In genomic region chr20:31674895-31675827, GRCh38 we compare ENCODE assay signal across 1 cellular context.
TF ChIP-seq lines count a peak whose summit lies in the region.

No MANE protein-coding gene starts in this region.

TF ChIP-seq in K562, 482 proteins besides CTCF, POLR2A, EP300 and RAD21 (continued from another document and continues in another):
- TF ChIP-seq PHF21A (IDR thresholded peaks at IDR 0.05; ENCODE audit: borderline replicate concordance, low read depth) (no peak), ZHX1 (conservative IDR thresholded peaks at IDR 0.05; ENCODE audit: low read length) (no peak), RFX7 (CRISPR knock-in tag; IDR thresholded peaks at IDR 0.05) (no peak), POU5F1 (IDR thresholded peaks at IDR 0.05; ENCODE audit: borderline replicate concordance, low read depth, low read length, partially characterized antibody) (no peak), NFRKB (IDR thresholded peaks at IDR 0.05; ENCODE audit: low read depth) (peak; percentile 96), TAL1 (IDR thresholded peaks at IDR 0.05) (peak; percentile 71), TEAD1 (CRISPR knock-in tag; IDR thresholded peaks at IDR 0.05) (peak in 1 of 2 experiments; percentile 55; a peak in 3 of 4 replicates), E2F4 (CRISPR knock-in tag; IDR thresholded peaks at IDR 0.05; ENCODE audit: low read depth) (no peak), ZNF224 (CRISPR knock-in tag; IDR thresholded peaks at IDR 0.05) (no peak), THRA (IDR thresholded peaks at IDR 0.05) (no peak), AFF4 (CRISPR knock-in tag; IDR thresholded peaks at IDR 0.05) (no peak), ZNF318 (IDR thresholded peaks at IDR 0.05; ENCODE audit: borderline replicate concordance in 1 of 2, low read depth in 1 of 2) (no peak), MBD2 (IDR thresholded peaks at IDR 0.05; ENCODE audit: borderline replicate concordance, low read depth) (peak; percentile 38), SIN3B (IDR thresholded peaks at IDR 0.05; ENCODE audit: low read depth) (no peak), ZNF165 (CRISPR knock-in tag; IDR thresholded peaks at IDR 0.05; ENCODE audit: borderline replicate concordance) (no peak), ZNF639 (CRISPR knock-in tag; conservative IDR thresholded peaks at IDR 0.05 in 1 of 2, IDR thresholded peaks at IDR 0.05 in 1 of 2) (peak in 1 of 2 experiments; percentile 7; a peak in 2 of 4 replicates), ZNF584 (CRISPR knock-in tag; IDR thresholded peaks at IDR 0.05; ENCODE audit: low read depth) (peak; percentile 81), SAFB (IDR thresholded peaks at IDR 0.05; ENCODE audit: borderline replicate concordance, low read depth, low read length) (no peak), MTA2 (IDR thresholded peaks at IDR 0.05; ENCODE audit: low read depth) (peak; percentile 73), SREBF2 (CRISPR knock-in tag; IDR thresholded peaks at IDR 0.05) (peak; percentile 38; the same call in 1 of the 2 replicates), ESRRB (CRISPR knock-in tag; IDR thresholded peaks at IDR 0.05; ENCODE audit: borderline replicate concordance) (no peak), FOXK2 (conservative IDR thresholded peaks at IDR 0.05 in 1 of 2, IDR thresholded peaks at IDR 0.05 in 1 of 2; ENCODE audit: low read depth in 2 of 2) (no peak)
